ENCODE assay signal across 1 cellular context in the genomic region with DNA sequence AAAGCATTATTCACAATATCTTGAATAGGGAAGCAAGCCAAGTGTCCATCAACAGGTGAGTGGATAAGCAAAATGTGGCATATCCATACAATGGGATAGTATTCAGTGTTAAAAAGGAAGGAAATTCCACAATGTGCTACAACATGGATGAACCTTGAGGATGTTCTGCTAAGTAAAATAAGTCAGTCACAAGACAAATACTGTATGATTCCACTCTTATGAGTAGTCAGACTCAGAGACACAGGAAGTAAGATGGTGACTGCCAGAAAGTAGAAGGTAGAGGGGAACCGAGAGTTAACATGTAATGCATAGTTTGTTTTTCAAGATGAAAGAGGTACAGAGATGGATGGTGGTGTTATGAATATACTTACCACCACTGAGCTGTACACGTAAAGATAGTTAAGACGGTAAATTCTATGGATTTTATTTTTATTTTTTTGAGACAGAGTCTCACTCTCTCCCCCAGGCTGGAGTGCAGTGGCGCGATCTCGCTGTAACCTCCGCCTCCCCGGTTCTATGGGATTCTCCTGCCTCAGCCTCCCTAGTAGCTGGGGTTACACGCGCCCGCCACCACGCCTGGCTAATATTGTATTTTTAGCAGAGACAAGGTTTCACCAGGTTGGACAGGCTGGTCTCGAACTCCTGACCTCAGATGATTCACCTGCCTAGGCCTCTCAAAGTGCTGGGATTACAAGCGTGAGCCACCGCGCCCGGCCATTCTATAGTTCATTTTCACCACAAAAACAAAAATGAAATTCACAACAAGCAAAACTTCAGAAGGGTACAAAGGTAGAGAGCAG.
TF ChIP-seq lines count a peak whose summit lies in the region.

No MANE protein-coding gene starts in this region.

TF ChIP-seq in K562, 482 proteins besides CTCF, POLR2A, EP300 and RAD21 (continued from another document):
- TF ChIP-seq, protein P1, sequence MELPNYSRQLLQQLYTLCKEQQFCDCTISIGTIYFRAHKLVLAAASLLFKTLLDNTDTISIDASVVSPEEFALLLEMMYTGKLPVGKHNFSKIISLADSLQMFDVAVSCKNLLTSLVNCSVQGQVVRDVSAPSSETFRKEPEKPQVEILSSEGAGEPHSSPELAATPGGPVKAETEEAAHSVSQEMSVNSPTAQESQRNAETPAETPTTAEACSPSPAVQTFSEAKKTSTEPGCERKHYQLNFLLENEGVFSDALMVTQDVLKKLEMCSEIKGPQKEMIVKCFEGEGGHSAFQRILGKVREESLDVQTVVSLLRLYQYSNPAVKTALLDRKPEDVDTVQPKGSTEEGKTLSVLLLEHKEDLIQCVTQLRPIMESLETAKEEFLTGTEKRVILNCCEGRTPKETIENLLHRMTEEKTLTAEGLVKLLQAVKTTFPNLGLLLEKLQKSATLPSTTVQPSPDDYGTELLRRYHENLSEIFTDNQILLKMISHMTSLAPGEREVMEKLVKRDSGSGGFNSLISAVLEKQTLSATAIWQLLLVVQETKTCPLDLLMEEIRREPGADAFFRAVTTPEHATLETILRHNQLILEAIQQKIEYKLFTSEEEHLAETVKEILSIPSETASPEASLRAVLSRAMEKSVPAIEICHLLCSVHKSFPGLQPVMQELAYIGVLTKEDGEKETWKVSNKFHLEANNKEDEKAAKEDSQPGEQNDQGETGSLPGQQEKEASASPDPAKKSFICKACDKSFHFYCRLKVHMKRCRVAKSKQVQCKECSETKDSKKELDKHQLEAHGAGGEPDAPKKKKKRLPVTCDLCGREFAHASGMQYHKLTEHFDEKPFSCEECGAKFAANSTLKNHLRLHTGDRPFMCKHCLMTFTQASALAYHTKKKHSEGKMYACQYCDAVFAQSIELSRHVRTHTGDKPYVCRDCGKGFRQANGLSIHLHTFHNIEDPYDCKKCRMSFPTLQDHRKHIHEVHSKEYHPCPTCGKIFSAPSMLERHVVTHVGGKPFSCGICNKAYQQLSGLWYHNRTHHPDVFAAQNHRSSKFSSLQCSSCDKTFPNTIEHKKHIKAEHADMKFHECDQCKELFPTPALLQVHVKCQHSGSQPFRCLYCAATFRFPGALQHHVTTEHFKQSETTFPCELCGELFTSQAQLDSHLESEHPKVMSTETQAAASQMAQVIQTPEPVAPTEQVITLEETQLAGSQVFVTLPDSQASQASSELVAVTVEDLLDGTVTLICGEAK (IDR thresholded peaks at IDR 0.05) = 0 out of 2 replicates have a peak, but pooled peaks have one; percentile 56
- TF ChIP-seq, protein P1 (CRISPR knock-in tag; IDR thresholded peaks at IDR 0.05) = no peak
- TF ChIP-seq YY1 (IDR thresholded peaks at IDR 0.05; ENCODE audit: borderline replicate concordance in 1 of 3, control insufficient read depth in 1 of 3, extremely low read depth in 1 of 3, insufficient read depth in 3 of 3, insufficient read length in 1 of 3, insufficient replicate concordance in 2 of 3, low read depth in 1 of 3, low read length in 2 of 3) (peak in 1 of 3 experiments; percentile 13), ZNF12 (CRISPR knock-in tag; IDR thresholded peaks at IDR 0.05) (no peak), SMAD1 (IDR thresholded peaks at IDR 0.05; ENCODE audit: low read depth, low read length, partially characterized antibody) (no peak), ZNF23 (CRISPR knock-in tag; IDR thresholded peaks at IDR 0.05) (no peak), FOXM1 (IDR thresholded peaks at IDR 0.05; ENCODE audit: low read depth) (0 out of 2 replicates have a peak, but pooled peaks have one; percentile 20), FOXM1 (CRISPR knock-in tag; IDR thresholded peaks at IDR 0.05; ENCODE audit: low read depth) (no peak), KDM1A (IDR thresholded peaks at IDR 0.05) (peak in 1 of 2 experiments; percentile 24; a peak in 1 of 4 replicates), ELF1 (tag; IDR thresholded peaks at IDR 0.05) (peak; percentile 35; the same call in 1 of the 2 replicates), ZBED1 (IDR thresholded peaks at IDR 0.05) (no peak), NFRKB (IDR thresholded peaks at IDR 0.05; ENCODE audit: low read depth) (peak; percentile 89), BRF1 (IDR thresholded peaks at IDR 0.05; ENCODE audit: borderline replicate concordance, extremely low read depth, insufficient read length) (no peak), TAF9B (IDR thresholded peaks at IDR 0.05; ENCODE audit: partially characterized antibody) (peak; percentile 51), MEIS2 (IDR thresholded peaks at IDR 0.05; ENCODE audit: partially characterized antibody) (peak; percentile 65), ATF7 (IDR thresholded peaks at IDR 0.05) (peak; percentile 97), TOE1 (IDR thresholded peaks at IDR 0.05; ENCODE audit: borderline replicate concordance) (peak; percentile 77; the same call in 1 of the 2 replicates), TOE1 (CRISPR knock-in tag; IDR thresholded peaks at IDR 0.05; ENCODE audit: borderline replicate concordance, low read depth) (no peak), GABPA (tag; conservative IDR thresholded peaks at IDR 0.05; ENCODE audit: low read depth) (peak; percentile 21; the same call in 1 of the 2 replicates), BDP1 (IDR thresholded peaks at IDR 0.05; ENCODE audit: insufficient read depth, insufficient read length) (no peak), TCF7L2 (IDR thresholded peaks at IDR 0.05; ENCODE audit: low read depth, low read length) (peak; percentile 68), EHMT2 (IDR thresholded peaks at IDR 0.05) (no peak), BHLHE40 (IDR thresholded peaks at IDR 0.05; ENCODE audit: low read length) (peak; percentile 36; the same call in 1 of the 2 replicates), NONO (IDR thresholded peaks at IDR 0.05; ENCODE audit: low read depth in 2 of 2, low read length in 1 of 2) (peak in 1 of 2 experiments; percentile 96; a peak in 2 of 4 replicates), ZNF584 (CRISPR knock-in tag; IDR thresholded peaks at IDR 0.05; ENCODE audit: low read depth) (peak; percentile 60; the same call in 1 of the 2 replicates), ZBTB17 (CRISPR knock-in tag; IDR thresholded peaks at IDR 0.05) (no peak), NFIC (IDR thresholded peaks at IDR 0.05) (peak; percentile 61), ADNP (tag; IDR thresholded peaks at IDR 0.05) (peak; percentile 72), FOXK2 (conservative IDR thresholded peaks at IDR 0.05 in 1 of 2, IDR thresholded peaks at IDR 0.05 in 1 of 2; ENCODE audit: low read depth in 2 of 2) (peak in 1 of 2 experiments; percentile 98; a peak in 2 of 4 replicates), ZNF253 (CRISPR knock-in tag; conservative IDR thresholded peaks at IDR 0.05) (no peak)
- TF ChIP-seq, protein P2, sequence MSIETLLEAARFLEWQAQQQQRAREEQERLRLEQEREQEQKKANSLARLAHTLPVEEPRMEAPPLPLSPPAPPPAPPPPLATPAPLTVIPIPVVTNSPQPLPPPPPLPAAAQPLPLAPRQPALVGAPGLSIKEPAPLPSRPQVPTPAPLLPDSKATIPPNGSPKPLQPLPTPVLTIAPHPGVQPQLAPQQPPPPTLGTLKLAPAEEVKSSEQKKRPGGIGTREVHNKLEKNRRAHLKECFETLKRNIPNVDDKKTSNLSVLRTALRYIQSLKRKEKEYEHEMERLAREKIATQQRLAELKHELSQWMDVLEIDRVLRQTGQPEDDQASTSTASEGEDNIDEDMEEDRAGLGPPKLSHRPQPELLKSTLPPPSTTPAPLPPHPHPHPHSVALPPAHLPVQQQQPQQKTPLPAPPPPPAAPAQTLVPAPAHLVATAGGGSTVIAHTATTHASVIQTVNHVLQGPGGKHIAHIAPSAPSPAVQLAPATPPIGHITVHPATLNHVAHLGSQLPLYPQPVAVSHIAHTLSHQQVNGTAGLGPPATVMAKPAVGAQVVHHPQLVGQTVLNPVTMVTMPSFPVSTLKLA (conservative IDR thresholded peaks at IDR 0.05) = 0 out of 4 replicates have a peak, but pooled peaks of 1 of the 2 experiments have one; percentile 15
- TF ChIP-seq, protein P3, sequence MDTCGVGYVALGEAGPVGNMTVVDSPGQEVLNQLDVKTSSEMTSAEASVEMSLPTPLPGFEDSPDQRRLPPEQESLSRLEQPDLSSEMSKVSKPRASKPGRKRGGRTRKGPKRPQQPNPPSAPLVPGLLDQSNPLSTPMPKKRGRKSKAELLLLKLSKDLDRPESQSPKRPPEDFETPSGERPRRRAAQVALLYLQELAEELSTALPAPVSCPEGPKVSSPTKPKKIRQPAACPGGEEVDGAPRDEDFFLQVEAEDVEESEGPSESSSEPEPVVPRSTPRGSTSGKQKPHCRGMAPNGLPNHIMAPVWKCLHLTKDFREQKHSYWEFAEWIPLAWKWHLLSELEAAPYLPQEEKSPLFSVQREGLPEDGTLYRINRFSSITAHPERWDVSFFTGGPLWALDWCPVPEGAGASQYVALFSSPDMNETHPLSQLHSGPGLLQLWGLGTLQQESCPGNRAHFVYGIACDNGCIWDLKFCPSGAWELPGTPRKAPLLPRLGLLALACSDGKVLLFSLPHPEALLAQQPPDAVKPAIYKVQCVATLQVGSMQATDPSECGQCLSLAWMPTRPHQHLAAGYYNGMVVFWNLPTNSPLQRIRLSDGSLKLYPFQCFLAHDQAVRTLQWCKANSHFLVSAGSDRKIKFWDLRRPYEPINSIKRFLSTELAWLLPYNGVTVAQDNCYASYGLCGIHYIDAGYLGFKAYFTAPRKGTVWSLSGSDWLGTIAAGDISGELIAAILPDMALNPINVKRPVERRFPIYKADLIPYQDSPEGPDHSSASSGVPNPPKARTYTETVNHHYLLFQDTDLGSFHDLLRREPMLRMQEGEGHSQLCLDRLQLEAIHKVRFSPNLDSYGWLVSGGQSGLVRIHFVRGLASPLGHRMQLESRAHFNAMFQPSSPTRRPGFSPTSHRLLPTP (IDR thresholded peaks at IDR 0.05; ENCODE audit: borderline replicate concordance, extremely low read depth, insufficient read length) = peak; percentile 31
- TF ChIP-seq, protein P4, sequence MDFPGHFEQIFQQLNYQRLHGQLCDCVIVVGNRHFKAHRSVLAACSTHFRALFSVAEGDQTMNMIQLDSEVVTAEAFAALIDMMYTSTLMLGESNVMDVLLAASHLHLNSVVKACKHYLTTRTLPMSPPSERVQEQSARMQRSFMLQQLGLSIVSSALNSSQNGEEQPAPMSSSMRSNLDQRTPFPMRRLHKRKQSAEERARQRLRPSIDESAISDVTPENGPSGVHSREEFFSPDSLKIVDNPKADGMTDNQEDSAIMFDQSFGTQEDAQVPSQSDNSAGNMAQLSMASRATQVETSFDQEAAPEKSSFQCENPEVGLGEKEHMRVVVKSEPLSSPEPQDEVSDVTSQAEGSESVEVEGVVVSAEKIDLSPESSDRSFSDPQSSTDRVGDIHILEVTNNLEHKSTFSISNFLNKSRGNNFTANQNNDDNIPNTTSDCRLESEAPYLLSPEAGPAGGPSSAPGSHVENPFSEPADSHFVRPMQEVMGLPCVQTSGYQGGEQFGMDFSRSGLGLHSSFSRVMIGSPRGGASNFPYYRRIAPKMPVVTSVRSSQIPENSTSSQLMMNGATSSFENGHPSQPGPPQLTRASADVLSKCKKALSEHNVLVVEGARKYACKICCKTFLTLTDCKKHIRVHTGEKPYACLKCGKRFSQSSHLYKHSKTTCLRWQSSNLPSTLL (IDR thresholded peaks at IDR 0.05) = no peak
- TF ChIP-seq, protein P5, sequence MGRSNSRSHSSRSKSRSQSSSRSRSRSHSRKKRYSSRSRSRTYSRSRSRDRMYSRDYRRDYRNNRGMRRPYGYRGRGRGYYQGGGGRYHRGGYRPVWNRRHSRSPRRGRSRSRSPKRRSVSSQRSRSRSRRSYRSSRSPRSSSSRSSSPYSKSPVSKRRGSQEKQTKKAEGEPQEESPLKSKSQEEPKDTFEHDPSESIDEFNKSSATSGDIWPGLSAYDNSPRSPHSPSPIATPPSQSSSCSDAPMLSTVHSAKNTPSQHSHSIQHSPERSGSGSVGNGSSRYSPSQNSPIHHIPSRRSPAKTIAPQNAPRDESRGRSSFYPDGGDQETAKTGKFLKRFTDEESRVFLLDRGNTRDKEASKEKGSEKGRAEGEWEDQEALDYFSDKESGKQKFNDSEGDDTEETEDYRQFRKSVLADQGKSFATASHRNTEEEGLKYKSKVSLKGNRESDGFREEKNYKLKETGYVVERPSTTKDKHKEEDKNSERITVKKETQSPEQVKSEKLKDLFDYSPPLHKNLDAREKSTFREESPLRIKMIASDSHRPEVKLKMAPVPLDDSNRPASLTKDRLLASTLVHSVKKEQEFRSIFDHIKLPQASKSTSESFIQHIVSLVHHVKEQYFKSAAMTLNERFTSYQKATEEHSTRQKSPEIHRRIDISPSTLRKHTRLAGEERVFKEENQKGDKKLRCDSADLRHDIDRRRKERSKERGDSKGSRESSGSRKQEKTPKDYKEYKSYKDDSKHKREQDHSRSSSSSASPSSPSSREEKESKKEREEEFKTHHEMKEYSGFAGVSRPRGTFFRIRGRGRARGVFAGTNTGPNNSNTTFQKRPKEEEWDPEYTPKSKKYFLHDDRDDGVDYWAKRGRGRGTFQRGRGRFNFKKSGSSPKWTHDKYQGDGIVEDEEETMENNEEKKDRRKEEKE (IDR thresholded peaks at IDR 0.05; ENCODE audit: borderline replicate concordance in 1 of 2, control insufficient read depth in 1 of 2, low read depth in 2 of 2, low read length in 1 of 2) = peak in 1 of 2 experiments; percentile 82; a peak in 1 of 4 replicates
